Comparison of ENCODE assay signal across 8 cellular contexts in genomic region chr16:68844211-68844564, GRCh38. TPM values are rescaled to one million over a fixed set of nuclear protein-coding genes. Genes with fewer than 3 reads are reported as not detected.
DNase-seq lines count a peak whose midpoint lies in the region; ATAC-seq and TF ChIP-seq lines count a peak whose summit lies in the region.

No MANE protein-coding gene starts in this region.

- DNase-seq in GM10266 (ENCODE audit: extremely low spot score) (peak; percentile 23), OCI-LY7 (ENCODE audit: low spot score) (no peak), epithelial cell of proximal tubule (ENCODE audit: low read depth) (no peak), pons (ENCODE audit: low spot score) (peak; percentile 19), KG1 (lab: John Stamatoyannopoulos, UW) (no peak)

- H3K4me2 ChIP-seq in OCI-LY7 (ENCODE audit: low read length): peak overlapping the region; percentile 70

- no peaks in the 10 kb centered on the region for H3K9me2 ChIP-seq in OCI-LY7 (ENCODE audit: insufficient read depth, low read length)

- H3K27ac ChIP-seq in OCI-LY7 (ENCODE audit: low read depth, low read length, poor library complexity, severe bottlenecking): peak overlapping the region; percentile 67

- H3K36me3 ChIP-seq in OCI-LY7 (ENCODE audit: insufficient read depth, low read length): peaks cover 2% of the 10 kb centered on the region; the same call in 1 of the 2 replicates

- H3K4me1 ChIP-seq in OCI-LY7 (ENCODE audit: insufficient read depth, low read length, poor library complexity, severe bottlenecking): peaks cover 9% of the 10 kb centered on the region

- H4K20me1 ChIP-seq in OCI-LY7 (ENCODE audit: insufficient read depth, low read length): no peaks in the 10 kb centered on the region

- POLR2A ChIA-PET in OCI-LY7 (lab: Charles Lee): interaction anchor here (1.8 kb wide), 1 partner anchor 10 kb away, joined by 10 read pairs; no protein-coding TSS in a partner anchor

- intact Hi-C loops in OCI-LY7 (cut with micrococcal nuclease; ENCODE audit: unreplicated experiment): loop anchor here (10.0 kb wide), 1 partner anchor 319 kb away; no protein-coding TSS in a partner anchor

- H2AFZ ChIP-seq in OCI-LY7 (ENCODE audit: low read length): peak overlapping the region; percentile 81

- H3K4me3 ChIP-seq in OCI-LY7 (ENCODE audit: low read depth, low read length, poor library complexity, severe bottlenecking) (peak overlapping the region; percentile 76), epithelial cell of proximal tubule (ENCODE audit: low read depth, low read length) (peak overlapping the region; percentile 97)

- H3K79me2 ChIP-seq in OCI-LY7 (ENCODE audit: insufficient read depth, low read depth, low read length): peaks cover 9% of the 10 kb centered on the region; the same call in 1 of the 2 replicates

- CTCF ChIA-PET in OCI-LY7 (lab: Charles Lee; ENCODE audit: unreplicated experiment): interaction anchor here (1.0 kb wide), 1 partner anchor 285 kb away, joined by 3 read pairs; no protein-coding TSS in a partner anchor

- no peak for ATAC-seq in GM21360 (IDR thresholded peaks at IDR 0.05; ENCODE audit: unreplicated experiment)
- ATAC-seq in HG02981 (IDR thresholded peaks at IDR 0.05; ENCODE audit: unreplicated experiment): no peak
- ATAC-seq in HG03108 (IDR thresholded peaks at IDR 0.05; ENCODE audit: unreplicated experiment): no peak

- TF ChIP-seq CTCF in GM10266 (IDR thresholded peaks at IDR 0.05; ENCODE audit: control insufficient read depth, insufficient read depth, low read depth, missing control alignments): no peak
- peak; percentile 41 for TF ChIP-seq CTCF in OCI-LY7 (conservative IDR thresholded peaks at IDR 0.05; ENCODE audit: low read length)
- no peak for TF ChIP-seq CTCF in epithelial cell of proximal tubule (conservative IDR thresholded peaks at IDR 0.05; ENCODE audit: low read depth, low read length)

- H3K9me3 ChIP-seq in OCI-LY7 (ENCODE audit: low read length): no peaks in the 10 kb centered on the region

- no TSS peak for BruUV-seq in OCI-LY7 (replicated peaks; lab: Mats Ljungman, UMichigan)

RNA-seq across cellular contexts. Expression of gene TANGO6, which starts 0.9 kb away (rescaled TPM):
- 17.3 and 22.8 TPM in 2 replicates for total RNA-seq in OCI-LY7 (2014; rRNA removed; shearing (Covaris generic))
- total RNA-seq in OCI-LY7 (2022) (22.7 and 27.3 TPM in 2 replicates), epithelial cell of proximal tubule (20.0 and 30.9 TPM in 2 replicates)

Comparison
In these comparisons a context has a peak if more than half of its experiments do, and no peak if none do; other contexts are left out.
1. DNase-seq: peak in GM10266 (single experiment) and pons (single experiment); none in OCI-LY7 (single experiment), epithelial cell of proximal tubule (single experiment) and KG1 (single experiment).